19 cellular contexts compared by ENCODE assay signal in genomic region chr3:29227307-29227706, GRCh38.
"Had no signal": no experiment of that assay in that cellular context is flagged by ENCODE, and none has a peak within 500 bp of the region (broad histone marks: within the 10 kb centered on the region; RNA-seq: fewer than 3 reads in every experiment).

No MANE protein-coding gene starts in this region.

- H3K4me1 ChIP-seq: colonic mucosa, heart right ventricle, lower lobe of right lung, right lobe of liver, stomach had no signal

- H3K27me3 ChIP-seq: colonic mucosa, gastrocnemius medialis, heart right ventricle, right lobe of liver, stomach had no signal

- H3K9me3 ChIP-seq: colonic mucosa, gastrocnemius medialis, left ventricle myocardium inferior, lower lobe of right lung, psoas muscle, right lobe of liver, stomach, thoracic aorta had no signal

- H3K36me3 ChIP-seq: colonic mucosa, gastrocnemius medialis, heart right ventricle, left ventricle myocardium inferior, lower lobe of right lung, right lobe of liver, stomach, thoracic aorta had no signal

- DNase-seq: colonic mucosa; effector CD4-positive, alpha-beta T cell; endodermal cell; gastrocnemius medialis; heart right ventricle; islet precursor cell; left ventricle myocardium inferior; lower lobe of right lung; psoas muscle; retina; right lobe of liver; stimulated activated CD4-positive, alpha-beta T cell treated with anti-CD3 and anti-CD28 coated beads, Interleukin-2, amount 100 ng/mL, for 24 hours; stimulated activated CD4-positive, alpha-beta T cell treated with anti-CD3 and anti-CD28 coated beads, Interleukin-4, amount 100 ng/mL, for 4 hours; stimulated activated naive CD4-positive, alpha-beta T cell; stomach; substantia nigra; trophoblast cell had no signal

- H3K4me3 ChIP-seq: colonic mucosa, heart right ventricle, left ventricle myocardium inferior, lower lobe of right lung, psoas muscle, right lobe of liver, stomach, thoracic aorta had no signal

- H3K27ac ChIP-seq: colonic mucosa, gastrocnemius medialis, heart right ventricle, left ventricle myocardium inferior, lower lobe of right lung, psoas muscle, right lobe of liver, stomach, thoracic aorta had no signal

- ATAC-seq: gastrocnemius medialis; heart right ventricle; lower lobe of right lung; natural killer cell treated with Interleukin-12 subunit alpha and Interleukin-12 subunit beta and Interleukin-15 and Interleukin-18, amount 100 ng/mL, for 72 hours; right lobe of liver had no signal
